Comparison of ENCODE assay signal across 24 cellular contexts in genomic region chr15:73200339-73200738, GRCh38.
"Had no signal": no experiment of that assay in that cellular context is flagged by ENCODE, and none has a peak within 500 bp of the region (broad histone marks: within the 10 kb centered on the region; RNA-seq: fewer than 3 reads in every experiment).

No MANE protein-coding gene starts in this region.

- H3K36me3 ChIP-seq: colonic mucosa, gastrocnemius medialis, heart right ventricle had no signal

- H3K27ac ChIP-seq: colonic mucosa, coronary artery, dorsolateral prefrontal cortex, epithelial cell of prostate, esophagus muscularis mucosa, esophagus squamous epithelium, foreskin keratinocyte, gastrocnemius medialis, gastroesophageal sphincter, heart left ventricle, heart right ventricle had no signal

- H3K9me3 ChIP-seq: colonic mucosa, esophagus squamous epithelium, gastrocnemius medialis, gastroesophageal sphincter had no signal

- DNase-seq: colonic mucosa; cortex of kidney; dermis blood vessel endothelial cell; dorsolateral prefrontal cortex; effector CD4-positive, alpha-beta T cell; effector CD8-positive, alpha-beta T cell; effector memory CD4-positive, alpha-beta T cell; effector memory CD8-positive, alpha-beta T cell; endodermal cell; erythroblast; esophagus squamous epithelium; foreskin fibroblast; foreskin keratinocyte; foreskin melanocyte; gastrocnemius medialis; glutamatergic neuron; head of caudate nucleus; heart left ventricle; heart right ventricle had no signal

- H3K4me1 ChIP-seq: colonic mucosa, esophagus squamous epithelium, foreskin keratinocyte, gastrocnemius medialis, gastroesophageal sphincter, heart left ventricle had no signal

- H3K4me3 ChIP-seq: colonic mucosa, coronary artery, dorsolateral prefrontal cortex, esophagus muscularis mucosa, esophagus squamous epithelium, gastrocnemius medialis, gastroesophageal sphincter, heart left ventricle, heart right ventricle had no signal

- ATAC-seq: effector memory CD8-positive, alpha-beta T cell; esophagus mucosa; foreskin keratinocyte; gastrocnemius medialis; gastroesophageal sphincter; heart left ventricle; heart right ventricle had no signal
